19 cellular contexts compared by ENCODE assay signal in the genomic region with DNA sequence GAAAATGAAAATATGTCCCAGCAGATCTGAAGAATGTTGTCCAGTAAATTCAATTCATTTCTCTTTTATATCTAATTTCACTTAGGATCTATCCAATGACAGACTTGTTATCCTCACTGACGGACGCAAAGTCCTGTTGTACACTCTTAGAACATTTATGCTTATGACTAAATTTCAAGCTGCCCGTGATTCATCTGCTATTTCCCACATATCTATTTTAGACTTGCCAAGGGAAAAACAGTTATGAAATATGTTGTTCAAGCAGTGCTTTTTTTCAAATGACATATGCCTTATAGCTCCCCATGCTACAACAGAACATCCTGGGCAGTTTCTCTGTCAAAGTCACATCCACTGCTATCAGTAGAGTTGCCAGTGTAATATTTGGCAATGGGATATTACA.
DNase-seq lines count a peak whose midpoint lies in the region; ATAC-seq and TF ChIP-seq lines count a peak whose summit lies in the region.
"Had no signal": no experiment of that assay in that cellular context is flagged by ENCODE, and none has a peak within 500 bp of the region (broad histone marks: within the 10 kb centered on the region; RNA-seq: fewer than 3 reads in every experiment).

No MANE protein-coding gene starts in this region.

- ATAC-seq in heart left ventricle (no peak), omental fat pad (ENCODE audit: low FRiP score) (peak; percentile 93)
- ATAC-seq: A549 had no signal

- H3K9me3 ChIP-seq in cardiac muscle cell (ENCODE audit: low read depth): no peaks in the 10 kb centered on the region
- no peaks in the 10 kb centered on the region for H3K9me3 ChIP-seq in heart left ventricle
- H3K9me3 ChIP-seq: A549, HAP-1 had no signal

- peaks cover 42% of the 10 kb centered on the region for H3K4me1 ChIP-seq in cardiac muscle cell (ENCODE audit: low read depth)
- H3K4me1 ChIP-seq in heart left ventricle: no peaks in the 10 kb centered on the region
- H3K4me1 ChIP-seq: A549, HAP-1 had no signal

- WGBS in heart left ventricle, 4 donors: 79 to 86% (median 83%) methylated on average over 3 of the region's 3 CpGs

- H3K36me3 ChIP-seq in cardiac muscle cell (no peaks in the 10 kb centered on the region), heart left ventricle (no peaks in the 10 kb centered on the region)
- H3K36me3 ChIP-seq: HAP-1 had no signal

- H3K4me3 ChIP-seq in cardiac muscle cell (no peak overlapping the region), heart left ventricle (no peak overlapping the region)
- H3K4me3 ChIP-seq: A549, HAP-1 had no signal

- H3K27me3 ChIP-seq in cardiac muscle cell (no peaks in the 10 kb centered on the region), heart left ventricle (peaks cover 0 to 10% (median 0%) of the 10 kb centered on the region in 9 donors)

- DNase-seq in cardiac muscle cell (ENCODE audit: low read depth in 1 of 2, low spot score in 1 of 2) (no peak), heart left ventricle (no peak), fibroblast of gingiva (ENCODE audit: low read depth) (peak; percentile 55), omental fat pad (ENCODE audit: low spot score) (no peak), HuH-7.5 (ENCODE audit: low spot score) (no peak), NCI-H2171 (lab: John Stamatoyannopoulos, UW) (no peak)
- DNase-seq in activated CD4-positive, alpha-beta T cell treated with anti-CD3 and anti-CD28 coated beads for 1 hour: no peak
- DNase-seq: 8988T; ACHN; AML-193; Calu3; CD4-positive, alpha-beta memory T cell; COR-L47; DMS153; DND-41; GOT3; HFFc6 had no signal

- peak overlapping the region; percentile 20 for H3K27ac ChIP-seq in cardiac muscle cell
- no peak overlapping the region for H3K27ac ChIP-seq in heart left ventricle
- H3K27ac ChIP-seq: A549 had no signal

- intact Hi-C loops in heart left ventricle (cut with DNase I): no loop called here

- no peak for TF ChIP-seq POLR2A in heart left ventricle (IDR thresholded peaks at IDR 0.05)

- TF ChIP-seq CTCF in cardiac muscle cell (IDR thresholded peaks at IDR 0.05; ENCODE audit: low read depth, low read length) (no peak), heart left ventricle (IDR thresholded peaks at IDR 0.05) (no peak), omental fat pad (IDR thresholded peaks at IDR 0.05) (no peak)
